Comparison of ENCODE assay signal across 1 cellular context in genomic region chr2:108586116-108586515, GRCh38.
TF ChIP-seq lines count a peak whose summit lies in the region.

No MANE protein-coding gene starts in this region.

TF ChIP-seq in H1, 55 proteins besides CTCF, POLR2A, EP300 and RAD21:
- TF ChIP-seq, protein P1, sequence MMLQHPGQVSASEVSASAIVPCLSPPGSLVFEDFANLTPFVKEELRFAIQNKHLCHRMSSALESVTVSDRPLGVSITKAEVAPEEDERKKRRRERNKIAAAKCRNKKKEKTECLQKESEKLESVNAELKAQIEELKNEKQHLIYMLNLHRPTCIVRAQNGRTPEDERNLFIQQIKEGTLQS (IDR thresholded peaks at IDR 0.05; ENCODE audit: insufficient read depth, low read depth, low read length), result no peak
- TF ChIP-seq KDM1A (IDR thresholded peaks at IDR 0.05; ENCODE audit: borderline replicate concordance, low read length), result no peak
